ENCODE assay signal across 7 cellular contexts in the genomic region with DNA sequence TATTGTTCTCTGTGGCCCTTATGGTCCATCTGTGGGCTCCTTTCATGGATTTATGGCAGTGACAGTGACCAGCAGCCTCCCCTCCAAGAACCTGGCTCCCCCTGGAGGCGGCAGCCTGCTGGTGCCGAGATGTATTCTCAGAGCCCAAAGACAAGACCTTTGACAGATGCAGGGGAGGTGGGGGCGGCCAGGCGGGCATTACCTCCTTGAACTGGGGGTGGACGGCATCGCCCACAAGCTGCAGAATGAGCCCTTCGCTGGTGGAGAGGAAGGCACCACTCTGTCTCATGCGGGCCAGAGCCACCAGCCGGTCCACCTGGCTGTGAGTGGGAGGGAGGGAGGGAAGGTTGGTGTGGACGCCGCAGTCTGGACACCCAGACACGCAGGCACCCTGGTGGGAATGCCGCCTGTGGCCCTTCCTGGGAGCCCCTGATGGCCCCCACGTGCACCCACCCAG. TPM values are rescaled to one million over a fixed set of nuclear protein-coding genes. Genes with fewer than 3 reads are reported as not detected.
DNase-seq lines count a peak whose midpoint lies in the region; ATAC-seq and TF ChIP-seq lines count a peak whose summit lies in the region.

No MANE protein-coding gene starts in this region.

- no peaks in the 10 kb centered on the region for H3K9me3 Mint-ChIP-seq in osteocyte (ENCODE audit: unreplicated experiment)

- H3K4me3 Mint-ChIP-seq in osteocyte (ENCODE audit: unreplicated experiment): no peak overlapping the region

- H3K36me3 Mint-ChIP-seq in osteocyte (ENCODE audit: unreplicated experiment): peaks cover 9% of the 10 kb centered on the region

- peak; percentile 75 for DNase-seq in GM10266 (ENCODE audit: extremely low spot score)
- peak; percentile 46 for DNase-seq in NB4 (ENCODE audit: low read depth)
- DNase-seq in activated CD4-positive, alpha-beta T cell treated with anti-CD3 and anti-CD28 coated beads, Interleukin-2, amount 50 U/mL, for 48 hours: peak; percentile 50 to 51
- DNase-seq in epithelial cell of proximal tubule (ENCODE audit: low read depth): no peak
- no peak for DNase-seq in osteocyte (ENCODE audit: extremely low spot score, unreplicated experiment)

- peaks cover 14% of the 10 kb centered on the region for H3K4me1 Mint-ChIP-seq in osteocyte (ENCODE audit: unreplicated experiment)

- no peak overlapping the region for H3K27ac Mint-ChIP-seq in osteocyte (ENCODE audit: unreplicated experiment)

- peaks cover 12% of the 10 kb centered on the region for H3K27me3 Mint-ChIP-seq in osteocyte (ENCODE audit: unreplicated experiment)

- ATAC-seq in GM21717 (IDR thresholded peaks at IDR 0.05; ENCODE audit: unreplicated experiment): no peak
- ATAC-seq in GM18858 (IDR thresholded peaks at IDR 0.05; ENCODE audit: unreplicated experiment): no peak

- TF ChIP-seq CTCF in GM10266 (IDR thresholded peaks at IDR 0.05; ENCODE audit: control insufficient read depth, insufficient read depth, low read depth, missing control alignments): peak; percentile 70
- TF ChIP-seq CTCF in NB4 (IDR thresholded peaks at IDR 0.05; ENCODE audit: low read depth, low read length): peak; percentile 57
- TF ChIP-seq CTCF in epithelial cell of proximal tubule (conservative IDR thresholded peaks at IDR 0.05; ENCODE audit: low read depth, low read length): peak; percentile 79
- TF ChIP-seq CTCF in osteocyte (IDR thresholded peaks at IDR 0.05): peak; percentile 62

- no peak for TF ChIP-seq POLR2A in NB4 (IDR thresholded peaks at IDR 0.05; ENCODE audit: extremely low read depth, insufficient read length)

- no peak overlapping the region for H3K4me3 ChIP-seq in NB4 (ENCODE audit: low read depth, low read length)
- H3K4me3 ChIP-seq in epithelial cell of proximal tubule (ENCODE audit: low read depth, low read length): no peak overlapping the region

RNA-seq across cellular contexts. Expression of a gene that starts 6.6 kb away (rescaled TPM):
- 58.7 and 71.2 TPM in 2 replicates for total RNA-seq in epithelial cell of proximal tubule
- 37.0 and 39.8 TPM in 2 replicates for total RNA-seq in osteocyte

RNA-seq across cellular contexts. Expression of a gene that starts 9.7 kb away (rescaled TPM):
- total RNA-seq in epithelial cell of proximal tubule (not detected in 2 replicates), osteocyte (not detected in 2 replicates)

RNA-seq across cellular contexts. Expression of a gene that starts 11.7 kb away (rescaled TPM):
- total RNA-seq in epithelial cell of proximal tubule (0.17 TPM in 1 of 2 replicates, not detected in the other), osteocyte (not detected in 2 replicates)

RNA-seq across cellular contexts. Expression of a gene that starts 21.6 kb away (rescaled TPM):
- total RNA-seq in epithelial cell of proximal tubule: 4.2 and 6.2 TPM in 2 replicates
- total RNA-seq in osteocyte: 10.4 and 11.6 TPM in 2 replicates

RNA-seq across cellular contexts. Expression of a gene that starts 30.2 kb away (rescaled TPM):
- total RNA-seq in epithelial cell of proximal tubule: 29.0 and 29.2 TPM in 2 replicates
- total RNA-seq in osteocyte: 54.2 and 58.2 TPM in 2 replicates

Comparison
In these comparisons a context has a peak if more than half of its experiments do, and no peak if none do; other contexts are left out.
1. DNase-seq: peak in GM10266 (single experiment), NB4 (single experiment) and activated CD4-positive, alpha-beta T cell treated with anti-CD3 and anti-CD28 coated beads, Interleukin-2, amount 50 U/mL, for 48 hours (2 of 2); none in epithelial cell of proximal tubule (single experiment) and osteocyte (single experiment).
2. Peak in every context shown above with its lines, with median percentiles within 50 percentile points of each other: CTCF ChIP-seq.